10 cellular contexts compared by ENCODE assay signal in the genomic region with DNA sequence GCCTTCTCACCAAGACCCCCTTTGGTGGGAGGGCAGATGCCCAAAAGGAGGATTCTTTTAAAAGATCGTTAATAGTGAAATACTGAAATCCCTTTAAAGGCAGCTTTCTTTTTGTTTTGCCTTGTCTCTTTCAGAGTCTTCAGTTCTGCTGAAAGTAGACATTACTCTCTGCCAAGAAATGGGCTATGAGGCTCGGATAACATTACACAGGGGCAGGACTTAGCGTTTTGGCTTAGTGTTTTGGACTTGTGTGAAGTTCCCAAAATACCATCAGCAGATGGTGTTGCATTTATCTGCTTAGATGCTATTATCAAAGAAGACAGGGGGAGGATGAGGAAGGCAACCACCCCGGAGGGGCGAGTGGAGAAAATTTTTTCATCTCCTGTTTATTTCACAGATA.
DNase-seq lines count a peak whose midpoint lies in the region; ATAC-seq, FAIRE-seq and TF ChIP-seq lines count a peak whose summit lies in the region.
"Had no signal": no experiment of that assay in that cellular context is flagged by ENCODE, and none has a peak within 500 bp of the region (broad histone marks: within the 10 kb centered on the region; RNA-seq: fewer than 3 reads in every experiment).

No MANE protein-coding gene starts in this region.

- CTCF ChIA-PET in H1 (lab: Charles Lee; ENCODE audit: partially characterized antibody) = interaction anchor here (1.0 kb wide), 1 partner anchor 9 kb away, joined by 3 read pairs; no protein-coding TSS in a partner anchor

- H3K18ac ChIP-seq in H1 (ENCODE audit: extremely low read depth, low read length) = no peak overlapping the region; the same call in 1 of the 2 replicates

- no peak overlapping the region for H3K4me2 ChIP-seq in H1 (ENCODE audit: insufficient read depth in 1 of 2, low read depth in 2 of 2, low read length in 2 of 2)

- no peak overlapping the region for H3K4me3 ChIP-seq in H1 (ENCODE audit: extremely low read depth in 1 of 4, insufficient read depth in 2 of 4, low read depth in 3 of 4, low read length in 4 of 4)
- peak overlapping the region; percentile 2 to 49 for H3K4me3 ChIP-seq in mucosa of rectum (ENCODE audit: low read length in 2 of 2)
- H3K4me3 ChIP-seq in uterus = peak overlapping the region; percentile 40 to 44

- H2BK12ac ChIP-seq in H1 (ENCODE audit: low read depth, low read length) = no peak overlapping the region

- no peak overlapping the region for H3K23ac ChIP-seq in H1 (ENCODE audit: insufficient read length)

- no peak overlapping the region for H2BK5ac ChIP-seq in H1 (ENCODE audit: low read depth, low read length)

- no peak overlapping the region for H4K8ac ChIP-seq in H1 (ENCODE audit: extremely low read depth, insufficient read depth, low read length)

- no peak overlapping the region for H2AK5ac ChIP-seq in H1 (ENCODE audit: low read depth, low read length)

- H4K5ac ChIP-seq in H1 (ENCODE audit: insufficient read length, low read depth, low read length) = no peak overlapping the region

- H3K9ac ChIP-seq in H1 (replicated peaks in 1 of 4; ENCODE audit: extremely low read depth in 1 of 4, low read depth in 3 of 4, low read length in 3 of 4) (no peak overlapping the region), mucosa of rectum (ENCODE audit: low read depth in 1 of 2, low read length in 2 of 2) (no peak overlapping the region)

- TF ChIP-seq CTCF in H1 (IDR thresholded peaks at IDR 0.05; ENCODE audit: control extremely low read depth in 1 of 3, insufficient read depth in 1 of 3, low read depth in 1 of 3, low read length in 3 of 3) (no peak), uterus (IDR thresholded peaks at IDR 0.05) (no peak)

- H2BK20ac ChIP-seq in H1 (ENCODE audit: low read length) = no peak overlapping the region

- no peak overlapping the region for H3K56ac ChIP-seq in H1 (replicated peaks; ENCODE audit: insufficient read length, low read depth, low read length)

- no peaks in the 10 kb centered on the region for H4K20me1 ChIP-seq in H1 (replicated peaks in 1 of 2; ENCODE audit: control insufficient read depth in 1 of 2, insufficient read depth in 2 of 2, low read length in 2 of 2)

- POLR2A ChIA-PET in H1 (lab: Charles Lee; ENCODE audit: partially characterized antibody) = no interaction called here

- no peak for FAIRE-seq in H1 (lab: Jason Lieb, UNC)

- H3K27ac ChIP-seq in H1 (ENCODE audit: low read depth, low read length) = no peak overlapping the region
- no peak overlapping the region for H3K27ac ChIP-seq in mucosa of rectum (ENCODE audit: low read depth in 2 of 2, low read length in 2 of 2)
- H3K27ac ChIP-seq in uterus = peak overlapping the region; percentile 85 to 94

- no peaks in the 10 kb centered on the region for H3K36me3 ChIP-seq in H1 (ENCODE audit: control insufficient read depth in 2 of 4, insufficient read depth in 4 of 4, low read length in 3 of 4)
- H3K36me3 ChIP-seq in mucosa of rectum (ENCODE audit: control insufficient read depth in 2 of 2, insufficient read depth in 2 of 2, low read length in 2 of 2) = no peaks in the 10 kb centered on the region
- no peaks in the 10 kb centered on the region for H3K36me3 ChIP-seq in uterus

- TF ChIP-seq EP300 in H1 (IDR thresholded peaks at IDR 0.05; ENCODE audit: borderline replicate concordance in 1 of 2, low read depth in 2 of 2, low read length in 2 of 2) = no peak

- no peaks in the 10 kb centered on the region for H3K4me1 ChIP-seq in H1 (replicated peaks in 1 of 4; ENCODE audit: control insufficient read depth in 3 of 4, insufficient read depth in 4 of 4, low read length in 3 of 4)
- no peaks in the 10 kb centered on the region for H3K4me1 ChIP-seq in mucosa of rectum (ENCODE audit: control insufficient read depth in 2 of 2, insufficient read depth in 2 of 2, low read length in 2 of 2)
- H3K4me1 ChIP-seq in uterus = peaks cover 0 to 3% of the 10 kb centered on the region in 2 donors

- peak overlapping the region; percentile 70; the same call in 1 of the 2 replicates for H2AFZ ChIP-seq in H1 (ENCODE audit: low read length)

- H3K9me3 ChIP-seq in H1 (ENCODE audit: insufficient read depth in 2 of 2, low read depth in 1 of 2, low read length in 1 of 2) = 0 out of 4 replicates have a peak, but pooled peaks cover 0 to under 1% of the 10 kb centered on the region in 2 experiments
- H3K9me3 ChIP-seq in mucosa of rectum (ENCODE audit: control insufficient read depth in 2 of 2, low read length in 2 of 2) = no peaks in the 10 kb centered on the region
- no peaks in the 10 kb centered on the region for H3K9me3 ChIP-seq in uterus

- H3K79me1 ChIP-seq in H1 (ENCODE audit: low read depth, low read length) = no peaks in the 10 kb centered on the region

- DNase-seq in NCI-H524 (lab: John Stamatoyannopoulos, UW) (peak; percentile 24 to 79), H1 (ENCODE audit: low read depth in 1 of 2, low spot score in 2 of 2) (no peak), uterus (peak in 1 of 2 donors; percentile 21)
- DNase-seq in activated effector memory CD4-positive, alpha-beta T cell treated with anti-CD3 and anti-CD28 coated beads, Interleukin-2, amount 50 U/mL, for 16 hours = no peak
- no peak for DNase-seq in stimulated activated CD4-positive, alpha-beta T cell treated with anti-CD3 and anti-CD28 coated beads, Interleukin-1b, Interleukin-23, amount 100 ng/mL, for 48 hours
- DNase-seq: effector memory CD8-positive, alpha-beta T cell; NCI-H2029 treated with DMSO at 0.1 percent for 48 hours; stimulated activated CD4-positive, alpha-beta T cell treated with anti-CD3 and anti-CD28 coated beads, Interleukin-4, amount 100 ng/mL, for 4 hours had no signal

- H2BK120ac ChIP-seq in H1 (replicated peaks; ENCODE audit: low read depth, low read length) = no peak overlapping the region

- H2BK15ac ChIP-seq in H1 (ENCODE audit: low read length) = no peak overlapping the region

- H3K27me3 ChIP-seq in H1 (replicated peaks in 1 of 4; ENCODE audit: control insufficient read depth in 3 of 4, extremely low read depth in 1 of 4, insufficient read depth in 3 of 4, low read length in 3 of 4) (no peaks in the 10 kb centered on the region), mucosa of rectum (ENCODE audit: control insufficient read depth in 2 of 2, insufficient read depth in 2 of 2, low read length in 2 of 2) (no peaks in the 10 kb centered on the region), uterus (no peaks in the 10 kb centered on the region)

- intact Hi-C loops in uterus (cut with DNase I; ENCODE audit: low total_unique reads) = no loop called here

- no peak for TF ChIP-seq RAD21 in H1 (IDR thresholded peaks at IDR 0.05 in 1 of 2, conservative IDR thresholded peaks at IDR 0.05 in 1 of 2; ENCODE audit: low read depth in 2 of 2, low read length in 2 of 2)

- H3K79me2 ChIP-seq in H1 (ENCODE audit: control insufficient read depth in 1 of 2, insufficient read depth in 2 of 2, low read length in 2 of 2) = no peaks in the 10 kb centered on the region

- no peak overlapping the region for H3K4ac ChIP-seq in H1 (replicated peaks; ENCODE audit: insufficient read length, low read depth, low read length)

- H3K14ac ChIP-seq in H1 (ENCODE audit: insufficient read length) = no peak overlapping the region

- H4K91ac ChIP-seq in H1 (replicated peaks; ENCODE audit: insufficient read length, low read length) = no peak overlapping the region

- H3K23me2 ChIP-seq in H1 (ENCODE audit: low read depth, low read length) = no peaks in the 10 kb centered on the region

- 94% methylated on average over 5 of the region's 5 CpGs; no CpG with 5 or more reads in 1 of the 2 experiments for WGBS in H1 (ENCODE audit: extremely low coverage in 1 of 2, insufficient coverage in 1 of 2, insufficient read length in 1 of 2, insufficient replicate concordance in 2 of 2, low coverage in 1 of 2, low lambda C conversion rate in 2 of 2, missing lambda C conversion rate in 1 of 2), 2 experiments

- TF ChIP-seq POLR2A in H1 (IDR thresholded peaks at IDR 0.05; ENCODE audit: control extremely low read depth in 1 of 2, low read depth in 2 of 2, low read length in 2 of 2) (no peak), uterus (IDR thresholded peaks at IDR 0.05) (no peak)

- no peak for ATAC-seq in HG03045 (IDR thresholded peaks at IDR 0.05; ENCODE audit: unreplicated experiment)
- ATAC-seq: effector memory CD8-positive, alpha-beta T cell had no signal

TF ChIP-seq in H1, 55 proteins besides CTCF, POLR2A, EP300 and RAD21:
- TF ChIP-seq CTBP2 (IDR thresholded peaks at IDR 0.05; ENCODE audit: borderline replicate concordance, insufficient read depth, insufficient read length, low read length) (no peak), SUZ12 (IDR thresholded peaks at IDR 0.05; ENCODE audit: low read length) (no peak), TAF1 (IDR thresholded peaks at IDR 0.05; ENCODE audit: low read depth, low read length) (no peak), ZNF274 (IDR thresholded peaks at IDR 0.05; ENCODE audit: borderline replicate concordance, extremely low read depth, low read length) (no peak), BRCA1 (IDR thresholded peaks at IDR 0.05; ENCODE audit: low read depth, low read length) (no peak), YY1 (IDR thresholded peaks at IDR 0.05; ENCODE audit: low read depth, low read length) (no peak)
- TF ChIP-seq, protein P1, sequence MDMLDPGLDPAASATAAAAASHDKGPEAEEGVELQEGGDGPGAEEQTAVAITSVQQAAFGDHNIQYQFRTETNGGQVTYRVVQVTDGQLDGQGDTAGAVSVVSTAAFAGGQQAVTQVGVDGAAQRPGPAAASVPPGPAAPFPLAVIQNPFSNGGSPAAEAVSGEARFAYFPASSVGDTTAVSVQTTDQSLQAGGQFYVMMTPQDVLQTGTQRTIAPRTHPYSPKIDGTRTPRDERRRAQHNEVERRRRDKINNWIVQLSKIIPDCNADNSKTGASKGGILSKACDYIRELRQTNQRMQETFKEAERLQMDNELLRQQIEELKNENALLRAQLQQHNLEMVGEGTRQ (IDR thresholded peaks at IDR 0.05; ENCODE audit: low read length) = no peak
- TF ChIP-seq, protein P2, sequence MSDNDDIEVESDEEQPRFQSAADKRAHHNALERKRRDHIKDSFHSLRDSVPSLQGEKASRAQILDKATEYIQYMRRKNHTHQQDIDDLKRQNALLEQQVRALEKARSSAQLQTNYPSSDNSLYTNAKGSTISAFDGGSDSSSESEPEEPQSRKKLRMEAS (IDR thresholded peaks at IDR 0.05) = no peak

Comparison
In these comparisons a context has a peak if more than half of its experiments do, and no peak if none do; other contexts are left out.
1. DNase-seq: peak in NCI-H524 (2 of 2); none in H1 (0 of 2), activated effector memory CD4-positive, alpha-beta T cell treated with anti-CD3 and anti-CD28 coated beads, Interleukin-2, amount 50 U/mL, for 16 hours (single experiment) and stimulated activated CD4-positive, alpha-beta T cell treated with anti-CD3 and anti-CD28 coated beads, Interleukin-1b, Interleukin-23, amount 100 ng/mL, for 48 hours (single experiment).
2. H3K27ac ChIP-seq: peak in uterus (2 of 2); none in H1 (single experiment) and mucosa of rectum (0 of 2).
3. H3K4me3 ChIP-seq: peak in mucosa of rectum (2 of 2) and uterus (2 of 2); none in H1 (0 of 4).